ENCODE assay signal across 1 cellular context in the genomic region with DNA sequence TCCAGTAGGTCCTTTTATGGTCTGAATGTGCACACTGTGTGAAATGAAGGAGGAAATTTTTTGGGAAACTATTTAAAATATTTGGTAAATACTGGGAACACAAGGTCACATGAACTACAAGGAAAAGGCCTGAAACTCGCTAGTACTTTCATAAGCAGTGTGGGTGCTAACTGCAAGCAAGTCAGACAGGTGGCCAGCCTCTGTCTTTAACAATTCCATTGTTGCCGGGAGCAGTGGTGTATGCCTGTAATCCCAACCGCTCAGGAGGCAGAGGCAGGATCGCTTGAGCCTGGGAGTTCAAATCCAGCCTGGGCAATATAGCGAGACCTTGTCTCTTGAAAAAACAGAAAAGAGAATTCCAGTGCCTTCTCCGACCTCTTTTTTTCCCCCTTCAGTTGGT.
A peak's percentile ranks its signal among the peaks of the same experiment; 100 is the strongest.
TF ChIP-seq lines count a peak whose summit lies in the region.

No MANE protein-coding gene starts in this region.

TF ChIP-seq in HepG2, 621 proteins besides CTCF, POLR2A, EP300 and RAD21:
- TF ChIP-seq ZNF225 (CRISPR knock-in tag; IDR thresholded peaks at IDR 0.05) (no peak), SOX13 (IDR thresholded peaks at IDR 0.05) (no peak), SOX13 (CRISPR knock-in tag; conservative IDR thresholded peaks at IDR 0.05 in 1 of 2, IDR thresholded peaks at IDR 0.05 in 1 of 2) (peak in 1 of 2 experiments; percentile 51; a peak in 1 of 4 replicates)
